ENCODE assay signal across 1 cellular context in the genomic region with DNA sequence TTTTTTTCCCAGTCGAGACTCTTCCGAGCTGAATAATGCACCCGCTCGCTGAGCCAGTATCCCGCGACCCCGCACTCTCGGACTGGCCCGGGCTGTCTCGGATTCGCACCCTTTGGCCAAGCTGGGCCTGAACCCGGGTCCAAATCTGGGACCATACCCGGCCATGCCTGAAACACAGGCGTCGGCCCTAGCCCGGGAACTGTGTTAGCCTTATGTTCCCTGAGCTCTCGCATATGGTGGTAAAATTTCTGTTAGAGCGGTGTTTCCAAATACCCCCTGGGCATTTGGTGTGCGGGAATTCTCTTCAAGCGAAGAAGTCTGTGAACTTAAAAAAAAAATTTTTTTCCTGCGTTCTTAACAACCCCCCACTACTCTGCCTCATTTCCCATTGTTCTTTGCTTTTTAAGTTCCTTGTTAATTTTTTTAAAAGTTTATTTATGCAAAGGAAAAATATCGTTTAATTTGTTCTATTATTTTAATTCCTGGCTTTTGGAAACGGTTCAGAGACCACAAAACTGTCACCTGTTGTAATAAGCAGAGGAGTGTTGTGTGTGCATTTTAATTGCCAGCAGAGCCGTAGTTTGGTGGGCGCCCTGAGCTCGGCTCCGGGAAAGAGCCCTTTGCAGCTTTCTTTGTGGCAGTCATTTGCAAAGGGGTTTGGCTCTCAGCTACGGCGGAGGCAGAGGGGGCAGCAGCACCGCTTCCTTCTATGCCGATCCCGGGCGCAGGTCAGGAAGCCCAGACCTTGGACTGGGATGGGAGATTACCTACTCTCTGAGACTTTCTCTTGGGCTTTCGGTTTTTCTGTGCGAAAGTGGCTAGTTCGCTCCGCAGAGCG.
TF ChIP-seq lines count a peak whose summit lies in the region.

No MANE protein-coding gene starts in this region.

TF ChIP-seq in HepG2, 621 proteins besides CTCF, POLR2A, EP300 and RAD21:
- TF ChIP-seq DNMT3B (CRISPR knock-in tag; conservative IDR thresholded peaks at IDR 0.05): no peak
- TF ChIP-seq CBX2 (IDR thresholded peaks at IDR 0.05; ENCODE audit: low read depth, low read length): peak; percentile 61; the same call in 1 of the 2 replicates
- TF ChIP-seq CBX2 (CRISPR knock-in tag; IDR thresholded peaks at IDR 0.05; ENCODE audit: low read depth): no peak
- peak; percentile 61 for TF ChIP-seq HNRNPLL (IDR thresholded peaks at IDR 0.05; ENCODE audit: low read depth, low read length, poor library complexity, severe bottlenecking)
- TF ChIP-seq ZBTB38 (CRISPR knock-in tag; IDR thresholded peaks at IDR 0.05): peak; percentile 70
- TF ChIP-seq, protein P1, sequence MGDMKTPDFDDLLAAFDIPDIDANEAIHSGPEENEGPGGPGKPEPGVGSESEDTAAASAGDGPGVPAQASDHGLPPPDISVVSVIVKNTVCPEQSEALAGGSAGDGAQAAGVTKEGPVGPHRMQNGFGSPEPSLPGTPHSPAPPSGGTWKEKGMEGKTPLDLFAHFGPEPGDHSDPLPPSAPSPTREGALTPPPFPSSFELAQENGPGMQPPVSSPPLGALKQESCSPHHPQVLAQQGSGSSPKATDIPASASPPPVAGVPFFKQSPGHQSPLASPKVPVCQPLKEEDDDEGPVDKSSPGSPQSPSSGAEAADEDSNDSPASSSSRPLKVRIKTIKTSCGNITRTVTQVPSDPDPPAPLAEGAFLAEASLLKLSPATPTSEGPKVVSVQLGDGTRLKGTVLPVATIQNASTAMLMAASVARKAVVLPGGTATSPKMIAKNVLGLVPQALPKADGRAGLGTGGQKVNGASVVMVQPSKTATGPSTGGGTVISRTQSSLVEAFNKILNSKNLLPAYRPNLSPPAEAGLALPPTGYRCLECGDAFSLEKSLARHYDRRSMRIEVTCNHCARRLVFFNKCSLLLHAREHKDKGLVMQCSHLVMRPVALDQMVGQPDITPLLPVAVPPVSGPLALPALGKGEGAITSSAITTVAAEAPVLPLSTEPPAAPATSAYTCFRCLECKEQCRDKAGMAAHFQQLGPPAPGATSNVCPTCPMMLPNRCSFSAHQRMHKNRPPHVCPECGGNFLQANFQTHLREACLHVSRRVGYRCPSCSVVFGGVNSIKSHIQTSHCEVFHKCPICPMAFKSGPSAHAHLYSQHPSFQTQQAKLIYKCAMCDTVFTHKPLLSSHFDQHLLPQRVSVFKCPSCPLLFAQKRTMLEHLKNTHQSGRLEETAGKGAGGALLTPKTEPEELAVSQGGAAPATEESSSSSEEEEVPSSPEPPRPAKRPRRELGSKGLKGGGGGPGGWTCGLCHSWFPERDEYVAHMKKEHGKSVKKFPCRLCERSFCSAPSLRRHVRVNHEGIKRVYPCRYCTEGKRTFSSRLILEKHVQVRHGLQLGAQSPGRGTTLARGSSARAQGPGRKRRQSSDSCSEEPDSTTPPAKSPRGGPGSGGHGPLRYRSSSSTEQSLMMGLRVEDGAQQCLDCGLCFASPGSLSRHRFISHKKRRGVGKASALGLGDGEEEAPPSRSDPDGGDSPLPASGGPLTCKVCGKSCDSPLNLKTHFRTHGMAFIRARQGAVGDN (CRISPR knock-in tag; IDR thresholded peaks at IDR 0.05): peak; percentile 20; the same call in 1 of the 2 replicates
- no peak for TF ChIP-seq TGIF2 (CRISPR knock-in tag; IDR thresholded peaks at IDR 0.05)
TF ChIP-seq in HepG2: peak in this region for 4.
